ENCODE assay signal across 8 cellular contexts in the genomic region with DNA sequence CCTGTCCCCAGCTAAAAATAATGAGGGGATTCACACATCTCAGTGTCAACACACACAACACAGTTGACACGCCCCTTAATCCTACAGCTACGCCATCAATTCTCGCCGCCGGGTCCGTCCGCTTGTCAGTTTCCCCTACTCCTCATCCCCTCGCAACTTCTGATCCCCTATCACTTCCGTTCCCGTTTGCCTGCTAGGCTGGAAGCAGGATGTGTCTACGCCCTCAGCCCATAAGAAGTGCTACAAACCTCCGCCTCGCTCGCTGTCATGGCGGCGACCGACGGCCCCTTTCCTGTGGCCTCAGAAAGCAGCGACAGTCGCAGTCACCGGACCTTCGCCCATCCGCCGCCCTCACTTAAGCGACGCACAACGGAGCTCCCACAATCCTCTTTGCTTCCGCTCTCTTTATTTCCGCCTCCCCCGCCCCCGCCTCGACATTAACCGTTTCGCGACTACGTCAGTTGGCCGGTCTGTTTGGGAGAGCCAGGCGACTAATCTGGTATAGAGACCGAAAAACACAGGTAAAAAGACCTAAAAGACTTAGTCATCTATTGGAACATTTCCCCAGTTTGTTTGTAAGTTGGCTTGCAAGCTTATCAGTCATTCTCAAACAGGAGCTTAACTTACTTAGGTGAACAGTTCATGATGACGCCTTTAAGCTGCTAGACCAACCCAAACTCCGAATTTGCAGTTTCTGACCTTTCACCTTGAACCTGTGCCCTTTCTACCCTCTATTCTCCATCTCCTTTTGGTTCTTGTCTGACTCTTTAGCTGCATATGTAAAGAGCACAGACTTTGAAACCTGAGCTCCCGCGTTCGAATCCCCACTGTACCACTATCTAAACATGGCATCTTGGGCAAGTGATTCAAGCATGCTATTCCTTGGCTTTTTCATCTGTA. TPM values are rescaled to one million over a fixed set of nuclear protein-coding genes. Genes with fewer than 3 reads are reported as not detected.
DNase-seq lines count a peak whose midpoint lies in the region; ATAC-seq and TF ChIP-seq lines count a peak whose summit lies in the region.

Gene SLC25A53, minus strand, starts transcription at position 380 of the 900 bp plus-strand sequence. CDS start 51,752 bp downstream, outside the sequence.

- peak; percentile 59 for TF ChIP-seq POLR2A in erythroblast (IDR thresholded peaks at IDR 0.05; ENCODE audit: low read length)

- H3K4me3 ChIP-seq in HUES64 (ENCODE audit: low read length) (peak within 1 kb of the TSS; percentile 92), OCI-LY3 (ENCODE audit: low read length) (peak within 1 kb of the TSS; percentile 90), mucosa of stomach (ENCODE audit: low read length) (peak within 1 kb of the TSS; percentile 80)

- peak within 1 kb of the TSS; percentile 84 for H3K4me2 ChIP-seq in OCI-LY3 (ENCODE audit: low read length)

- H3K9me3 ChIP-seq in HUES64 (ENCODE audit: insufficient read depth, low read depth, low read length) (no peaks in the 10 kb centered on the region), OCI-LY3 (ENCODE audit: insufficient read depth, low read length) (no peaks in the 10 kb centered on the region), mucosa of stomach (ENCODE audit: control insufficient read depth, low read length) (no peaks in the 10 kb centered on the region)

- H4K20me1 ChIP-seq in OCI-LY3 (ENCODE audit: insufficient read depth, low read length) = no peaks in the 10 kb centered on the region

- peak within 1 kb of the TSS; percentile 87 for H2AFZ ChIP-seq in OCI-LY3 (ENCODE audit: low read depth, low read length)

- no peak for TF ChIP-seq CTCF in OCI-LY3 (IDR thresholded peaks at IDR 0.05; ENCODE audit: low read depth, low read length)

- peak; percentile 94 for ATAC-seq in GM21515 (IDR thresholded peaks at IDR 0.05; ENCODE audit: unreplicated experiment)

- H3K36me3 ChIP-seq in HUES64 (ENCODE audit: insufficient read depth, low read length) = no peaks in the 10 kb centered on the region
- no peaks in the 10 kb centered on the region for H3K36me3 ChIP-seq in OCI-LY3 (replicated peaks; ENCODE audit: low read depth, low read length)
- no peaks in the 10 kb centered on the region for H3K36me3 ChIP-seq in mucosa of stomach (ENCODE audit: control insufficient read depth, insufficient read depth, low read length)

- WGBS in HUES64 = under 1% methylated on average over 43 of the region's 44 CpGs

- DNase-seq in DMS 273 (lab: John Stamatoyannopoulos, UW; ENCODE audit: unreplicated experiment) (peak; percentile 92), activated T-cell treated with anti-CD3 and anti-CD28 coated beads for 48 hours (ENCODE audit: low read depth) (peak; percentile 60), erythroblast (lab: John Stamatoyannopoulos, UW) (peak; percentile 93)
- peak; percentile 40 to 41 for DNase-seq in stimulated activated CD8-positive, alpha-beta memory T cell treated with anti-CD3 and anti-CD28 coated beads, Interleukin-7, amount 100 ng/mL, for 1 hour (ENCODE audit: low read depth in 2 of 2)

- H3K27me3 ChIP-seq in HUES64 (ENCODE audit: insufficient read depth, low read length) (no peaks in the 10 kb centered on the region), OCI-LY3 (ENCODE audit: low read depth, low read length) (no peaks in the 10 kb centered on the region), mucosa of stomach (ENCODE audit: control insufficient read depth, insufficient read depth, low read length) (no peaks in the 10 kb centered on the region)

- H3K9ac ChIP-seq in HUES64 (ENCODE audit: low read depth, low read length) (peak within 1 kb of the TSS; percentile 64), OCI-LY3 (ENCODE audit: low read length) (peak within 1 kb of the TSS; percentile 89), mucosa of stomach (ENCODE audit: low read length) (peak within 1 kb of the TSS; percentile 73)

- H3K79me2 ChIP-seq in OCI-LY3 (ENCODE audit: low read length) = peaks cover 24% of the 10 kb centered on the region

- peak within 1 kb of the TSS; percentile 82 for H3K27ac ChIP-seq in HUES64 (ENCODE audit: low read depth, low read length)
- H3K27ac ChIP-seq in OCI-LY3 (ENCODE audit: low read length) = peak within 1 kb of the TSS; percentile 91

- H3K4me1 ChIP-seq in HUES64 (ENCODE audit: insufficient read depth, low read length) (no peaks in the 10 kb centered on the region; the same call in 1 of the 2 replicates), OCI-LY3 (ENCODE audit: low read length) (peaks cover 5% of the 10 kb centered on the region), mucosa of stomach (ENCODE audit: control insufficient read depth, insufficient read depth, low read length) (no peaks in the 10 kb centered on the region)

RNA-seq across cellular contexts. Expression of gene SLC25A53, which starts in this region (rescaled TPM):
- polyA plus RNA-seq in HUES64 (2013, experiment 1 of 2) = 2.5 TPM
- 2.9 TPM for polyA plus RNA-seq in HUES64 (2013, experiment 2 of 2)

Comparison
In these comparisons a context has a peak if more than half of its experiments do, and no peak if none do; other contexts are left out.
1. Peak in every context shown above with its lines: DNase-seq, ATAC-seq, H3K4me3 ChIP-seq and H3K27ac ChIP-seq.
2. DNase-seq: peak in every context shown above with its lines; median percentile 93 in erythroblast; 92 in DMS 273; 60 in activated T-cell treated with anti-CD3 and anti-CD28 coated beads for 48 hours; 40 in stimulated activated CD8-positive, alpha-beta memory T cell treated with anti-CD3 and anti-CD28 coated beads, Interleukin-7, amount 100 ng/mL, for 1 hour.